Comparison of ENCODE assay signal across 10 cellular contexts in genomic region chr2:216664593-216665034, GRCh38. TPM values are rescaled to one million over a fixed set of nuclear protein-coding genes. Genes with fewer than 3 reads are reported as not detected.
A peak's percentile ranks its signal among the peaks of the same experiment; 100 is the strongest.
DNase-seq lines count a peak whose midpoint lies in the region; ATAC-seq and TF ChIP-seq lines count a peak whose summit lies in the region.
"Had no signal": no experiment of that assay in that cellular context is flagged by ENCODE, and none has a peak within 500 bp of the region (broad histone marks: within the 10 kb centered on the region; RNA-seq: fewer than 3 reads in every experiment).

No MANE protein-coding gene starts in this region.

- H3K9me3 ChIP-seq in gastroesophageal sphincter, result no peaks in the 10 kb centered on the region
- H3K9me3 ChIP-seq: mucosa of descending colon had no signal

- no peak overlapping the region for H3K4me3 ChIP-seq in gastroesophageal sphincter
- H3K4me3 ChIP-seq: mucosa of descending colon had no signal

- no peak for TF ChIP-seq EP300 in gastroesophageal sphincter (IDR thresholded peaks at IDR 0.05)

- H3K27ac ChIP-seq in RWPE1 (peak overlapping the region; percentile 98), gastroesophageal sphincter (peak overlapping the region in 3 of 4 donors; percentile 63 to 75 (median 70))

- peak; percentile 6 for DNase-seq in ACHN
- no peak for DNase-seq in RWPE1 (ENCODE audit: low spot score)
- DNase-seq in COR-L47 (lab: John Stamatoyannopoulos, UW), result no peak
- DNase-seq in HuH-7 (ENCODE audit: low spot score), result no peak
- DNase-seq: activated CD4-positive, alpha-beta T cell treated with anti-CD3 and anti-CD28 coated beads, Interleukin-2, amount 10 ng/mL, durations not matched to agents 24 days and 14 days had no signal

- H3K36me3 ChIP-seq in gastroesophageal sphincter, result peaks cover 0 to 40% of the 10 kb centered on the region in 2 donors

- H3K4me1 Mint-ChIP-seq in activated T-helper 17 cell treated with anti-CD3 and anti-CD28 coated beads, Interleukin-2, amount 50 U/mL, for 72 hours, result no peaks in the 10 kb centered on the region

- in situ Hi-C loops in ACHN (cut with HindIII; ENCODE audit: low pct_ligation_motif_present, low pct_unique_long_range_greater_than_20kb, low sequenced_read_pairs), result no loop called here

- H3K4me1 ChIP-seq in gastroesophageal sphincter, result peaks cover 6 to 26% (median 15%) of the 10 kb centered on the region in 3 donors

- TF ChIP-seq CTCF in RWPE1 (conservative IDR thresholded peaks at IDR 0.05; ENCODE audit: low read depth), result no peak
- peak in 1 of 4 experiments; percentile 19 for TF ChIP-seq CTCF in gastroesophageal sphincter (IDR thresholded peaks at IDR 0.05)

- 55% methylated on average over 2 of the region's 6 CpGs; no CpG with 5 or more reads in 1 of the 2 donors for WGBS in gastroesophageal sphincter (ENCODE audit: low coverage in 1 of 2), 2 donors

- no peaks in the 10 kb centered on the region for H3K27me3 ChIP-seq in gastroesophageal sphincter

- no peaks in the 10 kb centered on the region for H3K9me3 Mint-ChIP-seq in activated T-helper 17 cell treated with anti-CD3 and anti-CD28 coated beads, Interleukin-2, amount 50 U/mL, for 72 hours
- H3K9me3 Mint-ChIP-seq: activated CD4-positive, alpha-beta T cell treated with anti-CD3 and anti-CD28 coated beads, Interleukin-2, amount 10 ng/mL, durations not matched to agents 24 days and 14 days had no signal

- H3K4me3 Mint-ChIP-seq in activated T-helper 17 cell treated with anti-CD3 and anti-CD28 coated beads, Interleukin-2, amount 50 U/mL, for 72 hours, result no peak overlapping the region
- H3K4me3 Mint-ChIP-seq: activated CD4-positive, alpha-beta T cell treated with anti-CD3 and anti-CD28 coated beads, Interleukin-2, amount 10 ng/mL, durations not matched to agents 24 days and 14 days had no signal

- TF ChIP-seq POLR2A in gastroesophageal sphincter (IDR thresholded peaks at IDR 0.05), result no peak

- ATAC-seq in GM18511 (IDR thresholded peaks at IDR 0.05; ENCODE audit: unreplicated experiment), result peak; percentile 70
- ATAC-seq in gastroesophageal sphincter, result no peak
- ATAC-seq in HG03025 (IDR thresholded peaks at IDR 0.05; ENCODE audit: low FRiP score, unreplicated experiment), result no peak
- no peak for ATAC-seq in activated T-helper 17 cell treated with anti-CD3 and anti-CD28 coated beads, Interleukin-2, amount 50 U/mL, for 72 hours (replicated peaks)

- H3K27ac Mint-ChIP-seq in activated T-helper 17 cell treated with anti-CD3 and anti-CD28 coated beads, Interleukin-2, amount 50 U/mL, for 72 hours, result no peak overlapping the region
- H3K27ac Mint-ChIP-seq: activated CD4-positive, alpha-beta T cell treated with anti-CD3 and anti-CD28 coated beads, Interleukin-2, amount 10 ng/mL, durations not matched to agents 24 days and 14 days had no signal

- CTCF ChIA-PET in RWPE1 (lab: Yijun Ruan, JAX), result interaction anchor here (0.7 to 1.2 kb wide), 5 partner anchors 25 to 147 kb away, joined by 3 to 8 read pairs (median 4); no protein-coding TSS in a partner anchor

- H3K36me3 Mint-ChIP-seq in activated T-helper 17 cell treated with anti-CD3 and anti-CD28 coated beads, Interleukin-2, amount 50 U/mL, for 72 hours (ENCODE audit: low read depth), result no peaks in the 10 kb centered on the region

- POLR2A ChIA-PET in RWPE1 (lab: Yijun Ruan, JAX; ENCODE audit: low non-redundant PET), result interaction anchor here (1.2 kb wide), 1 partner anchor 167 kb away, joined by 6 read pairs; the partner anchor contains the start of gene RPL37A

- H3K27me3 Mint-ChIP-seq in activated T-helper 17 cell treated with anti-CD3 and anti-CD28 coated beads, Interleukin-2, amount 50 U/mL, for 72 hours, result peaks cover 17% of the 10 kb centered on the region

RNA-seq across cellular contexts. Expression of gene IGFBP5, which starts 30.7 kb away (rescaled TPM):
- total RNA-seq in gastroesophageal sphincter, result 1,000 to 10,000 TPM in 1 of 4 donors, 100 to 1,000 TPM in 3; 313 to 1,402 (median 682) TPM
- total RNA-seq in activated T-helper 17 cell treated with anti-CD3 and anti-CD28 coated beads, Interleukin-2, amount 50 U/mL, for 72 hours, result not detected
- total RNA-seq: activated CD4-positive, alpha-beta T cell treated with anti-CD3 and anti-CD28 coated beads, Interleukin-2, amount 10 ng/mL, durations not matched to agents 24 days and 14 days had no signal

RNA-seq across cellular contexts. Expression of gene IGFBP2, which starts 31.4 kb away (rescaled TPM):
- 100 to 1,000 TPM; 137 to 449 (median 301) TPM for total RNA-seq in gastroesophageal sphincter
- under 1 TPM in 1 of 2 donors, not detected in 1; 0.32 TPM for total RNA-seq in activated T-helper 17 cell treated with anti-CD3 and anti-CD28 coated beads, Interleukin-2, amount 50 U/mL, for 72 hours

Comparison
In these comparisons a context has a peak if more than half of its experiments do, and no peak if none do; other contexts are left out.
1. RNA of gene IGFBP5, which starts 30.7 kb away (total RNA-seq): 313 to 1,402 TPM in gastroesophageal sphincter; not detected in activated T-helper 17 cell treated with anti-CD3 and anti-CD28 coated beads, Interleukin-2, amount 50 U/mL, for 72 hours; every median in the first group is over 100 times any median in the second.
2. RNA of gene IGFBP2, which starts 31.4 kb away (total RNA-seq): 137 to 449 TPM in gastroesophageal sphincter; 0.32 TPM in activated T-helper 17 cell treated with anti-CD3 and anti-CD28 coated beads, Interleukin-2, amount 50 U/mL, for 72 hours; every median in the first group is over 100 times any median in the second.